ENCODE assay signal across 8 cellular contexts in genomic region chr12:121590476-121591143, GRCh38. TPM values are rescaled to one million over a fixed set of nuclear protein-coding genes. Genes with fewer than 3 reads are reported as not detected.
DNase-seq lines count a peak whose midpoint lies in the region; ATAC-seq and TF ChIP-seq lines count a peak whose summit lies in the region.

No MANE protein-coding gene starts in this region.

- no peaks in the 10 kb centered on the region for H3K9me3 Mint-ChIP-seq in effector memory CD8-positive, alpha-beta T cell
- H3K9me3 Mint-ChIP-seq in nephron progenitor cell: no peaks in the 10 kb centered on the region

- no peaks in the 10 kb centered on the region for H3K27me3 Mint-ChIP-seq in effector memory CD8-positive, alpha-beta T cell
- H3K27me3 Mint-ChIP-seq in nephron progenitor cell (ENCODE audit: low read depth, poor library complexity): no peaks in the 10 kb centered on the region

- intact Hi-C loops in uterus (cut with DNase I; ENCODE audit: low total_unique reads): no loop called here

- peak overlapping the region; percentile 86 to 90 for H3K27ac ChIP-seq in uterus

- TF ChIP-seq POLR2A in uterus (IDR thresholded peaks at IDR 0.05) (no peak), erythroblast (IDR thresholded peaks at IDR 0.05; ENCODE audit: low read length) (no peak)

- peak; percentile 58 to 67 for DNase-seq in activated CD4-positive, alpha-beta T cell treated with anti-CD3 and anti-CD28 coated beads, Interleukin-2, amount 50 U/mL, for 4 hours
- peak; percentile 64 to 77 (median 66) for DNase-seq in effector memory CD8-positive, alpha-beta T cell
- DNase-seq in nephron progenitor cell (peak; percentile 20), uterus (peak in 1 of 2 donors; percentile 30), erythroblast (lab: John Stamatoyannopoulos, UW) (no peak), NCI-H1694 treated with DMSO at 0.1 percent for 48 hours (lab: John Stamatoyannopoulos, UW) (no peak)

- H3K27ac Mint-ChIP-seq in effector memory CD8-positive, alpha-beta T cell: peak overlapping the region; percentile 98 to 99
- H3K27ac Mint-ChIP-seq in nephron progenitor cell: peak overlapping the region; percentile 99

- peaks cover 0 to 3% of the 10 kb centered on the region in 2 donors for H3K4me1 ChIP-seq in uterus

- peak overlapping the region; percentile 73 to 77 for H3K4me3 Mint-ChIP-seq in effector memory CD8-positive, alpha-beta T cell
- peak overlapping the region; percentile 71 for H3K4me3 Mint-ChIP-seq in nephron progenitor cell

- H3K4me1 Mint-ChIP-seq in effector memory CD8-positive, alpha-beta T cell (ENCODE audit: low read depth in 2 of 2): peaks cover 25 to 26% of the 10 kb centered on the region in 2 donors
- H3K4me1 Mint-ChIP-seq in nephron progenitor cell: peaks cover 50% of the 10 kb centered on the region

- H3K36me3 Mint-ChIP-seq in effector memory CD8-positive, alpha-beta T cell (ENCODE audit: insufficient read depth): peaks cover 22% of the 10 kb centered on the region
- H3K36me3 Mint-ChIP-seq in nephron progenitor cell (ENCODE audit: low read depth): peaks cover 20% of the 10 kb centered on the region

- no peaks in the 10 kb centered on the region for H3K9me3 ChIP-seq in uterus

- peak overlapping the region in 1 of 2 donors; percentile 50 for H3K4me3 ChIP-seq in uterus

- H3K36me3 ChIP-seq in uterus: no peaks in the 10 kb centered on the region

- ATAC-seq in GM18907 (IDR thresholded peaks at IDR 0.05; ENCODE audit: unreplicated experiment) (peak; percentile 63), HG03439 (IDR thresholded peaks at IDR 0.05; ENCODE audit: unreplicated experiment) (peak; percentile 47)
- ATAC-seq in effector memory CD8-positive, alpha-beta T cell (replicated peaks): peak; percentile 78

- no peaks in the 10 kb centered on the region for H3K27me3 ChIP-seq in uterus

- TF ChIP-seq CTCF in nephron progenitor cell (IDR thresholded peaks at IDR 0.05) (no peak), uterus (IDR thresholded peaks at IDR 0.05) (no peak)

RNA-seq across cellular contexts. Expression of gene KDM2B, which starts 9.8 kb away (rescaled TPM):
- 10 to 100 TPM in 3 of 4 donors, 1 to 10 TPM in 1; 6.1 to 78.0 (median 19.8) TPM for total RNA-seq in uterus

RNA-seq across cellular contexts. Expression of gene ORAI1, which starts 35.7 kb away (rescaled TPM):
- 10 to 100 TPM in 3 of 4 donors, 1 to 10 TPM in 1; 1.8 to 20.0 (median 13.8) TPM for total RNA-seq in uterus

Comparison
In these comparisons a context has a peak if more than half of its experiments do, and no peak if none do; other contexts are left out.
1. DNase-seq: peak in activated CD4-positive, alpha-beta T cell treated with anti-CD3 and anti-CD28 coated beads, Interleukin-2, amount 50 U/mL, for 4 hours (2 of 2), effector memory CD8-positive, alpha-beta T cell (3 of 3) and nephron progenitor cell (single experiment); none in erythroblast (0 of 2) and NCI-H1694 treated with DMSO at 0.1 percent for 48 hours (single experiment).
2. Peak in every context shown above with its lines, with median percentiles within 50 percentile points of each other: ATAC-seq.